ENCODE assay signal across 8 cellular contexts in genomic region chr3:15099364-15100098, GRCh38. TPM values are rescaled to one million over a fixed set of nuclear protein-coding genes. Genes with fewer than 3 reads are reported as not detected.
DNase-seq lines count a peak whose midpoint lies in the region; ATAC-seq and TF ChIP-seq lines count a peak whose summit lies in the region.

No MANE protein-coding gene starts in this region.

- H3K4me3 ChIP-seq in sigmoid colon, result peak overlapping the region; percentile 72 to 84 (median 78)

- peaks cover 0 to 49% (median 30%) of the 10 kb centered on the region in 4 donors for H3K4me1 ChIP-seq in sigmoid colon

- H3K36me3 ChIP-seq in sigmoid colon, result peaks cover 4 to 19% (median 17%) of the 10 kb centered on the region in 4 donors

- DNase-seq in NCI-H146 (lab: John Stamatoyannopoulos, UW), result peak; percentile 25
- no peak for DNase-seq in NCI-H146 treated with DMSO at 0.1 percent for 48 hours (lab: John Stamatoyannopoulos, UW; ENCODE audit: unreplicated experiment)
- DNase-seq in activated CD8-positive, alpha-beta memory T cell treated with anti-CD3 and anti-CD28 coated beads, Interleukin-2, amount 50 U/mL, for 4 hours, result peak; percentile 23
- DNase-seq in head of caudate nucleus, result peak in 35 of 42 donors; percentile 6 to 70 (median 34)
- DNase-seq in sigmoid colon, result no peak
- DNase-seq in GM10248 (ENCODE audit: extremely low spot score), result no peak
- no peak for DNase-seq in NCI-H2171 treated with DMSO at 0.1 percent for 48 hours (lab: John Stamatoyannopoulos, UW)

- WGBS in sigmoid colon, 2 donors, result 19 to 20% methylated on average over 19 of the region's 19 CpGs

- H3K27me3 ChIP-seq in sigmoid colon, result no peaks in the 10 kb centered on the region

- TF ChIP-seq EP300 in sigmoid colon (IDR thresholded peaks at IDR 0.05), result no peak

- no peaks in the 10 kb centered on the region for H3K9me3 ChIP-seq in sigmoid colon

- POLR2A ChIA-PET in GM10248 (lab: Yijun Ruan, JAX), result interaction anchor here (0.6 to 1.4 kb wide), 3 partner anchors 11 to 111 kb away, joined by 3 read pairs; no protein-coding TSS in a partner anchor

- intact Hi-C loops in head of caudate nucleus (cut with DNase I) (loop anchor here (5.0 kb wide), 2 partner anchors 108 to 152 kb away; partner anchors contain the start of genes CAPN7 and NR2C2), sigmoid colon (cut with DNase I) (loop anchor here (1.0 to 10.0 kb wide), 3 partner anchors 151 to 445 kb away; partner anchors contain the start of genes CCDC174, EAF1 and METTL6)

- TF ChIP-seq POLR2A in sigmoid colon (IDR thresholded peaks at IDR 0.05), result no peak

- CTCF ChIA-PET in GM10248 (lab: Yijun Ruan, JAX), result interaction anchor here (0.7 to 3.4 kb wide), 9 partner anchors 9 to 168 kb away, joined by 3 to 28 read pairs (median 3); no protein-coding TSS in a partner anchor

- TF ChIP-seq CTCF in sigmoid colon (IDR thresholded peaks at IDR 0.05) (no peak), GM10248 (IDR thresholded peaks at IDR 0.05; ENCODE audit: control extremely low read depth, extremely low read depth, low read depth, missing control alignments) (no peak)

- ATAC-seq in HG03378 (IDR thresholded peaks at IDR 0.05; ENCODE audit: unreplicated experiment), result peak; percentile 11

- H3K27ac ChIP-seq in sigmoid colon, result peak overlapping the region; percentile 84 to 89 (median 86)

RNA-seq across cellular contexts. Expression of gene RBSN, which starts 0.6 kb away (rescaled TPM):
- 10 to 100 TPM; 29.1 to 41.3 (median 38.0) TPM for total RNA-seq in sigmoid colon
- polyA plus RNA-seq in sigmoid colon, result 10 to 100 TPM in 1 of 3 donors, 1 to 10 TPM in 2; 7.2 to 10.5 (median 7.2) TPM

RNA-seq across cellular contexts. Expression of gene MRPS25, which starts 34.4 kb away (rescaled TPM):
- 10 to 100 TPM; 25.8 to 44.5 (median 33.1) TPM for total RNA-seq in sigmoid colon
- 10 to 100 TPM; 45.0 to 86.1 (median 73.8) TPM for polyA plus RNA-seq in sigmoid colon

Comparison
In these comparisons a context has a peak if more than half of its experiments do, and no peak if none do; other contexts are left out.
1. DNase-seq: peak in NCI-H146 (single experiment), activated CD8-positive, alpha-beta memory T cell treated with anti-CD3 and anti-CD28 coated beads, Interleukin-2, amount 50 U/mL, for 4 hours (single experiment) and head of caudate nucleus (35 of 42); none in NCI-H146 treated with DMSO at 0.1 percent for 48 hours (single experiment), sigmoid colon (single experiment), GM10248 (single experiment) and NCI-H2171 treated with DMSO at 0.1 percent for 48 hours (single experiment).